In the genomic region with DNA sequence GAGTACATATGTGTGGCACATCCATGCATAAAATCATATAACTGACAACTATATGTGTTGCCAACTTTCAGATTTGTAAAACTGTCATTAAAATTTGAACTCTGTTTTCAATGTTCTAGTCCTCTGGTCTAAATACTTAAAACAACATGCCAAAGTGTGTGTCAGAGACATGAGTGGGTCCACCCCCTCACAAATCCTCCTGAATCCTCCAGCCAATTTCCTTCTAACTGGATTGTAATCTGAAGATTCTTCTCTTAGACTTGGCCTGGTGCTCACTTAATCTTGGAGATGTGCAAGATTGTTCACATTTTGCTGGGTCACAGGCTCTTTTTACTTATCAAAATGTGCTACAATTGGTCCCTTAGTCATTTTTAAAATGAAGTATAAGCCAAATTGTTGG, we compare ENCODE assay signal across 2 cellular contexts.
TF ChIP-seq lines count a peak whose summit lies in the region.

No MANE protein-coding gene starts in this region.

TF ChIP-seq in IMR-90, 13 proteins besides CTCF, POLR2A, EP300 and RAD21:
- TF ChIP-seq MAFK (IDR thresholded peaks at IDR 0.05; ENCODE audit: low read depth, low read length) (no peak), NFE2L2 (IDR thresholded peaks at IDR 0.05; ENCODE audit: low read depth, low read length) (no peak), FOS (IDR thresholded peaks at IDR 0.05; ENCODE audit: low read depth, low read length) (no peak), BHLHE40 (IDR thresholded peaks at IDR 0.05; ENCODE audit: low read depth, low read length) (no peak), CEBPB (IDR thresholded peaks at IDR 0.05; ENCODE audit: low read depth, low read length) (no peak), CHD1 (IDR thresholded peaks at IDR 0.05; ENCODE audit: low read depth, low read length) (no peak), MXI1 (IDR thresholded peaks at IDR 0.05; ENCODE audit: borderline replicate concordance, low read depth, low read length) (no peak), RFX5 (IDR thresholded peaks at IDR 0.05; ENCODE audit: low read depth, low read length) (no peak), RCOR1 (IDR thresholded peaks at IDR 0.05; ENCODE audit: insufficient replicate concordance, low read length) (no peak)
- TF ChIP-seq, protein P1, sequence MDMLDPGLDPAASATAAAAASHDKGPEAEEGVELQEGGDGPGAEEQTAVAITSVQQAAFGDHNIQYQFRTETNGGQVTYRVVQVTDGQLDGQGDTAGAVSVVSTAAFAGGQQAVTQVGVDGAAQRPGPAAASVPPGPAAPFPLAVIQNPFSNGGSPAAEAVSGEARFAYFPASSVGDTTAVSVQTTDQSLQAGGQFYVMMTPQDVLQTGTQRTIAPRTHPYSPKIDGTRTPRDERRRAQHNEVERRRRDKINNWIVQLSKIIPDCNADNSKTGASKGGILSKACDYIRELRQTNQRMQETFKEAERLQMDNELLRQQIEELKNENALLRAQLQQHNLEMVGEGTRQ (IDR thresholded peaks at IDR 0.05; ENCODE audit: low read depth, low read length): no peak
- TF ChIP-seq, protein P2, sequence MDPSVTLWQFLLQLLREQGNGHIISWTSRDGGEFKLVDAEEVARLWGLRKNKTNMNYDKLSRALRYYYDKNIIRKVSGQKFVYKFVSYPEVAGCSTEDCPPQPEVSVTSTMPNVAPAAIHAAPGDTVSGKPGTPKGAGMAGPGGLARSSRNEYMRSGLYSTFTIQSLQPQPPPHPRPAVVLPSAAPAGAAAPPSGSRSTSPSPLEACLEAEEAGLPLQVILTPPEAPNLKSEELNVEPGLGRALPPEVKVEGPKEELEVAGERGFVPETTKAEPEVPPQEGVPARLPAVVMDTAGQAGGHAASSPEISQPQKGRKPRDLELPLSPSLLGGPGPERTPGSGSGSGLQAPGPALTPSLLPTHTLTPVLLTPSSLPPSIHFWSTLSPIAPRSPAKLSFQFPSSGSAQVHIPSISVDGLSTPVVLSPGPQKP (IDR thresholded peaks at IDR 0.05; ENCODE audit: borderline replicate concordance, low read depth, low read length): no peak

TF ChIP-seq in neural cell, 6 proteins besides CTCF, POLR2A, EP300 and RAD21:
- TF ChIP-seq SMC3 (conservative IDR thresholded peaks at IDR 0.05; ENCODE audit: poor library complexity) (no peak), POLR2AphosphoS5 (IDR thresholded peaks at IDR 0.05) (no peak), TAF1 (IDR thresholded peaks at IDR 0.05; ENCODE audit: low read depth) (no peak), REST (IDR thresholded peaks at IDR 0.05; ENCODE audit: borderline replicate concordance) (no peak), EZH2 (IDR thresholded peaks at IDR 0.05; ENCODE audit: borderline replicate concordance, insufficient read depth, low read length, poor library complexity, severe bottlenecking) (no peak), MXI1 (conservative IDR thresholded peaks at IDR 0.05; ENCODE audit: poor library complexity, severe bottlenecking) (no peak)
TF ChIP-seq in neural cell: peak in this region for 0.
